ENCODE assay signal across 7 cellular contexts in genomic region chr6:75244063-75244575, GRCh38. TPM values are rescaled to one million over a fixed set of nuclear protein-coding genes. Genes with fewer than 3 reads are reported as not detected.
DNase-seq lines count a peak whose midpoint lies in the region; ATAC-seq and TF ChIP-seq lines count a peak whose summit lies in the region.

No MANE protein-coding gene starts in this region.

- H3K36me3 ChIP-seq in psoas muscle (ENCODE audit: insufficient read depth in 1 of 2, low read depth in 1 of 2), result peaks cover 0 to 26% of the 10 kb centered on the region in 2 donors

- intact Hi-C loops in psoas muscle (cut with DNase I), result no loop called here

- no peaks in the 10 kb centered on the region for H3K27me3 ChIP-seq in psoas muscle (ENCODE audit: insufficient read depth in 3 of 3, low read length in 2 of 3)

- no peaks in the 10 kb centered on the region for H3K9me3 ChIP-seq in psoas muscle

- no peaks in the 10 kb centered on the region for H3K9me3 Mint-ChIP-seq in T-helper 2 cell treated with Interferon-gamma antibody and Interleukin-4, amounts not matched to agents 5 μg/mL and 100 μg/mL, for 36 hours

- 12 to 20% (median 17%) methylated on average over 15 of the region's 15 CpGs for WGBS in psoas muscle, 3 donors

- peak; percentile 26 for ATAC-seq in GM18502 (IDR thresholded peaks at IDR 0.05; ENCODE audit: poor library complexity, unreplicated experiment)
- peak; percentile 14 for ATAC-seq in HG02852 (IDR thresholded peaks at IDR 0.05; ENCODE audit: unreplicated experiment)
- peak; percentile 1 to 42 (median 20) for ATAC-seq in psoas muscle

- peaks cover 21% of the 10 kb centered on the region for H3K4me1 ChIP-seq in psoas muscle

- H3K27me3 Mint-ChIP-seq in T-helper 2 cell treated with Interferon-gamma antibody and Interleukin-4, amounts not matched to agents 5 μg/mL and 100 μg/mL, for 36 hours (ENCODE audit: low read depth), result peaks cover 7% of the 10 kb centered on the region

- peak overlapping the region; percentile 94 for H3K4me3 ChIP-seq in fibroblast of villous mesenchyme (ENCODE audit: low read depth, low read length)
- H3K4me3 ChIP-seq in psoas muscle, result peak overlapping the region; percentile 89

- H3K4me3 Mint-ChIP-seq in T-helper 2 cell treated with Interferon-gamma antibody and Interleukin-4, amounts not matched to agents 5 μg/mL and 100 μg/mL, for 36 hours, result peak overlapping the region; percentile 97

- peak overlapping the region; percentile 93 for H3K27ac ChIP-seq in psoas muscle

- peak overlapping the region; percentile 97 for H3K27ac Mint-ChIP-seq in T-helper 2 cell treated with Interferon-gamma antibody and Interleukin-4, amounts not matched to agents 5 μg/mL and 100 μg/mL, for 36 hours

- no peak for DNase-seq in T-helper 2 cell treated with Interferon-gamma antibody and Interleukin-4, amounts not matched to agents 5 μg/mL and 100 μg/mL, for 36 hours (ENCODE audit: low spot score)
- DNase-seq in fibroblast of villous mesenchyme (ENCODE audit: low read depth), result no peak
- DNase-seq in psoas muscle, result no peak
- DNase-seq in NCI-H128 (lab: John Stamatoyannopoulos, UW; ENCODE audit: unreplicated experiment), result no peak
- DNase-seq in NCI-H187 treated with DMSO at 0.1 percent for 48 hours (lab: John Stamatoyannopoulos, UW), result no peak

- peaks cover 20% of the 10 kb centered on the region for H3K4me1 Mint-ChIP-seq in T-helper 2 cell treated with Interferon-gamma antibody and Interleukin-4, amounts not matched to agents 5 μg/mL and 100 μg/mL, for 36 hours (ENCODE audit: low read depth)

- TF ChIP-seq CTCF in fibroblast of villous mesenchyme (IDR thresholded peaks at IDR 0.05; ENCODE audit: insufficient read depth, low read depth, low read length) (no peak), psoas muscle (IDR thresholded peaks at IDR 0.05) (no peak)

- H3K36me3 Mint-ChIP-seq in T-helper 2 cell treated with Interferon-gamma antibody and Interleukin-4, amounts not matched to agents 5 μg/mL and 100 μg/mL, for 36 hours (ENCODE audit: low read depth), result peaks cover 26% of the 10 kb centered on the region

RNA-seq across cellular contexts. Expression of gene COX7A2, which starts 0.5 kb away (rescaled TPM):
- total RNA-seq in fibroblast of villous mesenchyme, result 114 and 120 TPM in 2 replicates
- total RNA-seq in psoas muscle, result 100 to 1,000 TPM; 224 to 466 (median 320) TPM
- 100 to 1,000 TPM; 324 to 404 (median 372) TPM for polyA plus RNA-seq in psoas muscle

RNA-seq across cellular contexts. Expression of gene COL12A1, which starts 38.3 kb away (rescaled TPM):
- 1,107 and 1,335 TPM in 2 replicates for total RNA-seq in fibroblast of villous mesenchyme
- total RNA-seq in psoas muscle, result 10 to 100 TPM in 3 of 4 donors, 1 to 10 TPM in 1; 5.9 to 23.2 (median 18.7) TPM
- polyA plus RNA-seq in psoas muscle, result 1 to 10 TPM; 2.7 to 5.4 (median 4.6) TPM

RNA-seq across cellular contexts. Expression of gene TMEM30A, which starts 40.5 kb away (rescaled TPM):
- 156 and 236 TPM in 2 replicates for total RNA-seq in fibroblast of villous mesenchyme
- total RNA-seq in psoas muscle, result 10 to 100 TPM; 30.9 to 52.6 (median 41.6) TPM
- polyA plus RNA-seq in psoas muscle, result 10 to 100 TPM; 18.7 to 46.1 (median 37.6) TPM

Comparison
In these comparisons a context has a peak if more than half of its experiments do, and no peak if none do; other contexts are left out.
1. RNA of gene COL12A1, which starts 38.3 kb away (total RNA-seq): 1,107 to 1,335 TPM in fibroblast of villous mesenchyme; 5.9 to 23.2 TPM in psoas muscle; every median in the first group is over 10 times any median in the second.
2. Peak in every context shown above with its lines, with median percentiles within 50 percentile points of each other: ATAC-seq.